Comparison of ENCODE assay signal across 16 cellular contexts in the genomic region with DNA sequence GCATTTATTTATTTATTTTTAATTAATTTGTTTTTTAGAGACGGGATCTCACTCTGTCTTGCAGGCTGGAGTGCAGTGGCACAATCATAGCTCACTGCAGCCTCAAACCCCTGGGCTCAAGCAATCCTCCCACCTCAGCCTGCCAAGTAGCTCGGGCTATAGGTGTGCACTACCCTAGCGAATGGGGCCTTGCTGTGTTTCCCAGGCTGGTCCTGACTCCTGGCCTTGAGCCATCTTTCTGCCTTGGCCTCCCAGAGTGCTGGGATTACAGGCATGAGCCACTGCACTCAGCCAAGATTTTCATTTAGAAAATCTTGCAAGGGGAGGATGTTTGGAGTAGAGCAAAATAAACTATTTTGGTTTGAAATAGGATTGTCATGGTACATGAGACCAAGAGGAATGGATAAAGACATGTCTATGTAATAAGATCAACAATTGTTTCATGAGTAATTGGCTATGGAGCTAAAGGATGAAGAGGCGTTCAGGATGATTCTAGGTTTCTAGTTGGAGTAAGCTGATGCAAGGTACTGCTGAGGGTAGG.
DNase-seq lines count a peak whose midpoint lies in the region; ATAC-seq and TF ChIP-seq lines count a peak whose summit lies in the region.
"Had no signal": no experiment of that assay in that cellular context is flagged by ENCODE, and none has a peak within 500 bp of the region (broad histone marks: within the 10 kb centered on the region; RNA-seq: fewer than 3 reads in every experiment).

No MANE protein-coding gene starts in this region.

- H3K4me3 Mint-ChIP-seq in activated T-helper 17 cell treated with anti-CD3 and anti-CD28 coated beads, Interleukin-2, amount 50 U/mL, for 72 hours, result no peak overlapping the region
- H3K4me3 Mint-ChIP-seq: B cell; CD4-positive, CD25-positive, alpha-beta regulatory T cell; CD8-positive, alpha-beta T cell had no signal

- H3K36me3 ChIP-seq in HEK293 (ENCODE audit: control insufficient read depth in 2 of 2, insufficient read depth in 1 of 2, low read length in 2 of 2) (no peaks in the 10 kb centered on the region), breast epithelium (no peaks in the 10 kb centered on the region)
- H3K36me3 ChIP-seq: BLaER1, HAP-1 had no signal

- DNase-seq in fibroblast of peridontal ligament (ENCODE audit: extremely low read depth) (peak; percentile 56), RWPE1 (ENCODE audit: low spot score) (no peak), NOMO-1 treated with dmso at 0.1 percent for 144 hours (lab: John Stamatoyannopoulos, UW; ENCODE audit: unreplicated experiment) (no peak), breast epithelium (ENCODE audit: low spot score in 2 of 2) (no peak)
- DNase-seq: Caco-2; CD4-positive, CD25-positive, alpha-beta regulatory T cell; CD8-positive, alpha-beta T cell; DMS153; DND-41; GOT3 had no signal

- intact Hi-C loops in breast epithelium (cut with DNase I; ENCODE audit: low total_unique reads), result no loop called here

- TF ChIP-seq POLR2A in breast epithelium (IDR thresholded peaks at IDR 0.05), result no peak

- ATAC-seq in activated T-helper 17 cell treated with anti-CD3 and anti-CD28 coated beads, Interleukin-2, amount 50 U/mL, for 72 hours (replicated peaks), result no peak
- ATAC-seq: CD8-positive, alpha-beta T cell had no signal

- H3K27me3 ChIP-seq in breast epithelium, result no peaks in the 10 kb centered on the region
- H3K27me3 ChIP-seq: BLaER1 had no signal

- no peaks in the 10 kb centered on the region for H3K27me3 Mint-ChIP-seq in activated T-helper 17 cell treated with anti-CD3 and anti-CD28 coated beads, Interleukin-2, amount 50 U/mL, for 72 hours
- H3K27me3 Mint-ChIP-seq: B cell; CD4-positive, CD25-positive, alpha-beta regulatory T cell had no signal

- H3K27ac ChIP-seq in HEK293 (ENCODE audit: extremely low read depth, low read depth, low read length) (no peak overlapping the region), RWPE1 (no peak overlapping the region), breast epithelium (no peak overlapping the region)
- H3K27ac ChIP-seq: BLaER1, C4-2B had no signal

- POLR2A ChIA-PET in HEK293 (lab: Yijun Ruan, JAX) (no interaction called here), RWPE1 (lab: Yijun Ruan, JAX; ENCODE audit: low non-redundant PET) (no interaction called here)

- H3K4me3 ChIP-seq in HEK293 (ENCODE audit: low read depth, low read length) (no peak overlapping the region), breast epithelium (no peak overlapping the region)
- H3K4me3 ChIP-seq: BLaER1, HAP-1 had no signal

- peak overlapping the region; percentile 1 for H3K27ac Mint-ChIP-seq in activated T-helper 17 cell treated with anti-CD3 and anti-CD28 coated beads, Interleukin-2, amount 50 U/mL, for 72 hours
- H3K27ac Mint-ChIP-seq: B cell; CD4-positive, CD25-positive, alpha-beta regulatory T cell; CD8-positive, alpha-beta T cell had no signal

- CTCF ChIA-PET in HEK293 (lab: Yijun Ruan, JAX), result interaction anchor here (0.6 to 1.2 kb wide), 5 partner anchors 42 to 406 kb away, joined by 3 to 5 read pairs (median 4); no protein-coding TSS in a partner anchor
- CTCF ChIA-PET in RWPE1 (lab: Yijun Ruan, JAX), result no interaction called here

- H3K9me3 ChIP-seq in HEK293 (ENCODE audit: control insufficient read depth, insufficient read depth, low read depth, low read length), result no peaks in the 10 kb centered on the region
- H3K9me3 ChIP-seq in breast epithelium, result no peaks in the 10 kb centered on the region
- H3K9me3 ChIP-seq: BLaER1, Caco-2, HAP-1 had no signal

- TF ChIP-seq CTCF in HEK293 (tag by site-specific recombination; IDR thresholded peaks at IDR 0.05) (no peak), RWPE1 (conservative IDR thresholded peaks at IDR 0.05; ENCODE audit: low read depth) (no peak), breast epithelium (IDR thresholded peaks at IDR 0.05) (no peak)

- H3K9me3 Mint-ChIP-seq in activated T-helper 17 cell treated with anti-CD3 and anti-CD28 coated beads, Interleukin-2, amount 50 U/mL, for 72 hours, result no peaks in the 10 kb centered on the region
- H3K9me3 Mint-ChIP-seq: CD4-positive, CD25-positive, alpha-beta regulatory T cell; CD8-positive, alpha-beta T cell had no signal

- H3K4me1 Mint-ChIP-seq in activated T-helper 17 cell treated with anti-CD3 and anti-CD28 coated beads, Interleukin-2, amount 50 U/mL, for 72 hours, result no peaks in the 10 kb centered on the region

- H3K36me3 Mint-ChIP-seq in activated T-helper 17 cell treated with anti-CD3 and anti-CD28 coated beads, Interleukin-2, amount 50 U/mL, for 72 hours (ENCODE audit: low read depth), result no peaks in the 10 kb centered on the region
- H3K36me3 Mint-ChIP-seq: CD4-positive, CD25-positive, alpha-beta regulatory T cell; CD8-positive, alpha-beta T cell had no signal

- no peaks in the 10 kb centered on the region; the same call in 1 of the 2 replicates for H3K4me1 ChIP-seq in HEK293 (ENCODE audit: control insufficient read depth, insufficient read depth, low read length)
- H3K4me1 ChIP-seq in breast epithelium, result no peaks in the 10 kb centered on the region
- H3K4me1 ChIP-seq: Caco-2, HAP-1 had no signal

TF ChIP-seq in HEK293, 187 proteins besides CTCF, POLR2A, EP300 and RAD21:
- TF ChIP-seq FEZF1 (tag by site-specific recombination; IDR thresholded peaks at IDR 0.05) (no peak), ZIC2 (tag by site-specific recombination; IDR thresholded peaks at IDR 0.05) (peak; percentile 27), GLIS1 (tag by site-specific recombination; IDR thresholded peaks at IDR 0.05) (peak; percentile 34; the same call in 1 of the 2 replicates), ZBTB21 (tag by site-specific recombination; IDR thresholded peaks at IDR 0.05) (no peak), ZBTB8A (tag by site-specific recombination; IDR thresholded peaks at IDR 0.05) (no peak)
- TF ChIP-seq, protein P1, sequence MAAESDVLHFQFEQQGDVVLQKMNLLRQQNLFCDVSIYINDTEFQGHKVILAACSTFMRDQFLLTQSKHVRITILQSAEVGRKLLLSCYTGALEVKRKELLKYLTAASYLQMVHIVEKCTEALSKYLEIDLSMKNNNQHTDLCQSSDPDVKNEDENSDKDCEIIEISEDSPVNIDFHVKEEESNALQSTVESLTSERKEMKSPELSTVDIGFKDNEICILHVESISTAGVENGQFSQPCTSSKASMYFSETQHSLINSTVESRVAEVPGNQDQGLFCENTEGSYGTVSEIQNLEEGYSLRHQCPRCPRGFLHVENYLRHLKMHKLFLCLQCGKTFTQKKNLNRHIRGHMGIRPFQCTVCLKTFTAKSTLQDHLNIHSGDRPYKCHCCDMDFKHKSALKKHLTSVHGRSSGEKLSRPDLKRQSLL (tag by site-specific recombination; IDR thresholded peaks at IDR 0.05), result no peak
